ENCODE assay signal across 8 cellular contexts in the genomic region with DNA sequence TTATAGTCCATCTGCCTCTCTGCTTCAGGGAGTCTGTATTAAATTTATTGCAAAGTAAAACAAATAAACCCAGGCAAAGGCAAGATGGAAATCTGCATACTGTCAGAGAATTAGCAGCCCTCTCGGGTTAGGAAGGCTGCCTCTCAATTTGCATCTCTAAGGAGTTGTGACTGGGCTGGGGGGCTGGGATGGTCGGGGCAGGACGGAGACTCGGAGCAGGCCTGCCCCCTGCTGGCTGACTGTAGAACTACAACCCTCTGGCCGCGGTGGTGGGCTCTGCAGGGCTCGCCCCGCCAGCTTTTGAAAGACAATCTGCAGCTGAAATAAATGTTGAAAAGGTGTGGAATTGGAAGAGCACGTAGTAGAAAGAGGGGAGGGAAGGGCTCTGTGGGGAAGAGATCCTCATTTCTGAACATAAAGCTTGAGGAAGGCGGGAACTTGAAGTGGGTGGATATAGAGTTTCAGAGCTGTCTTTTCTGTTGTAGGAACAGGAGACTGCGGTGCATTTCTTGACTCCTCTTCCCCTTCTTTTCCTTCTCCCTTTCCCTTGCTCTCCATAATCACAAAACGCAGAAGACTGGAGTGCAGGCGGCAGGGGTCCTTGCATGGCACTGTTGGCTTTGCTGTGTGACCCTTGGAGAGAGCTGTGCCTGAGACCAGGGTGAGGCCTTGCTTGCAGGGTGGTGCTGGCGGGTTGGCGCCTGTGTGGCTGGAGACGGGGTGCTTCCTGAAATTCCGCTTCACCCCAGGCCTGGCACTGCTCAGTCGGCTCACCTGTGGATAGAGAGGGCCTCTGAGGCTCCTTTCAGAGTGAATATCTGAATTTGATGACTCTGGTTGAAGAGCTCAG. TPM values are rescaled to one million over a fixed set of nuclear protein-coding genes. Genes with fewer than 3 reads are reported as not detected.
DNase-seq lines count a peak whose midpoint lies in the region; ATAC-seq, FAIRE-seq and TF ChIP-seq lines count a peak whose summit lies in the region.

No MANE protein-coding gene starts in this region.

- peaks cover 4 to 8% (median 5%) of the 10 kb centered on the region in 3 donors for H3K4me1 Mint-ChIP-seq in T-cell

- no peak for TF ChIP-seq EP300 in GM12878 (IDR thresholded peaks at IDR 0.05; ENCODE audit: borderline replicate concordance in 1 of 2, control insufficient read depth in 1 of 2, low read depth in 2 of 2, low read length in 2 of 2)

- DNase-seq in T-cell = peak in 32 of 34 experiments; percentile 22 to 65 (median 44)
- no peak for DNase-seq in GM12878 (ENCODE audit: low read depth, low spot score)
- peak; percentile 28 for DNase-seq in inferior parietal cortex (ENCODE audit: extremely low spot score)
- DNase-seq in stimulated activated CD4-positive, alpha-beta T cell treated with anti-CD3 and anti-CD28 coated beads, Interleukin-4, amount 100 ng/mL, for 4 hours = peak; percentile 34 to 56

- in situ Hi-C loops in GM12878 (cut with MboI) = loop anchor here (10.0 kb wide), 1 partner anchor 187 kb away; the partner anchor contains the start of gene CCDC15

- H3K27ac ChIP-seq in 22Rv1 (no peak overlapping the region), GM12878 (ENCODE audit: control insufficient read depth, insufficient read depth) (no peak overlapping the region)

- RAD21 ChIA-PET in GM12878 (lab: Charles Lee; ENCODE audit: unreplicated experiment) = interaction anchor here (0.6 to 4.2 kb wide), 21 partner anchors 9 to 287 kb away, joined by 3 to 44 read pairs (median 4); partner anchors contain the start of genes CCDC15, SLC37A2 and TMEM218

- BruUV-seq in GM12878 (replicated peaks; lab: Mats Ljungman, UMichigan) = no TSS peak

- no peaks in the 10 kb centered on the region for H3K36me3 ChIP-seq in GM12878 (ENCODE audit: control insufficient read depth in 2 of 2, insufficient read depth in 2 of 2, low read length in 1 of 2)

- no peak overlapping the region for H2AFZ ChIP-seq in GM12878 (ENCODE audit: control insufficient read depth, low read depth, low read length)

- H3K27me3 Mint-ChIP-seq in T-cell = peaks cover 33 to 52% of the 10 kb centered on the region in 2 donors

- H3K27ac Mint-ChIP-seq in T-cell = no peak overlapping the region

- peaks cover 0 to 2% of the 10 kb centered on the region in 2 experiments; a peak in 1 of 4 replicates for H3K27me3 ChIP-seq in GM12878 (replicated peaks in 1 of 2; ENCODE audit: control insufficient read depth in 2 of 2, insufficient read depth in 2 of 2, low read length in 1 of 2)

- peak; percentile 73 for FAIRE-seq in GM12878 (lab: Jason Lieb, UNC)

- no peaks in the 10 kb centered on the region for H3K9me3 Mint-ChIP-seq in T-cell

- TF ChIP-seq CTCF in 22Rv1 (IDR thresholded peaks at IDR 0.05) (peak; percentile 97), GM12878 (IDR thresholded peaks at IDR 0.05 in 2 of 3, conservative IDR thresholded peaks at IDR 0.05 in 1 of 3; ENCODE audit: control insufficient read depth in 2 of 3, extremely low read depth in 1 of 3, insufficient read depth in 1 of 3, low read depth in 3 of 3, low read length in 3 of 3) (peak; percentile 88 to 94 (median 92))

- POLR2A ChIA-PET in T-cell (lab: Charles Lee) = no interaction called here
- POLR2A ChIA-PET in GM12878 (lab: Charles Lee) = interaction anchor here (0.5 kb wide), 1 partner anchor 449 kb away, joined by 3 read pairs; no protein-coding TSS in a partner anchor

- no peak overlapping the region for H3K4me3 ChIP-seq in GM12878

- SMC1A ChIA-PET in GM12878 (lab: Charles Lee; ENCODE audit: uncharacterized antibody, unreplicated experiment) = interaction anchor here (0.6 to 5.9 kb wide), 32 partner anchors 8 to 295 kb away, joined by 3 to 52 read pairs (median 4); partner anchors contain the start of genes CCDC15, SLC37A2 and TMEM218

- H3K4me1 ChIP-seq in GM12878 (ENCODE audit: control insufficient read depth, insufficient read depth, low read length) = no peaks in the 10 kb centered on the region

- H3K36me3 Mint-ChIP-seq in T-cell = no peaks in the 10 kb centered on the region

- intact Hi-C loops in GM12878 (cut with micrococcal nuclease; ENCODE audit: unreplicated experiment) = loop anchor here (1.0 to 10.0 kb wide), 4 partner anchors 51 to 257 kb away; partner anchors contain the start of gene SLC37A2

- WGBS in GM12878 (ENCODE audit: insufficient coverage, insufficient replicate concordance, low lambda C conversion rate, missing lambda C conversion rate) = 17% methylated on average over 18 of the region's 18 CpGs

- H3K9ac ChIP-seq in GM12878 (ENCODE audit: control insufficient read depth, insufficient read depth, low read length) = no peak overlapping the region

- H3K4me2 ChIP-seq in GM12878 (ENCODE audit: control insufficient read depth, insufficient read depth) = no peak overlapping the region; the same call in 1 of the 2 replicates

- H3K79me2 ChIP-seq in GM12878 (ENCODE audit: control insufficient read depth, insufficient read depth, low read length) = no peaks in the 10 kb centered on the region

- no peak overlapping the region for H3K4me3 Mint-ChIP-seq in T-cell

- CTCF ChIA-PET in T-cell (lab: Charles Lee) (interaction anchor here (0.5 to 4.1 kb wide), 21 partner anchors 12 to 395 kb away, joined by 3 to 19 read pairs (median 3); partner anchors contain the start of genes CCDC15 (in 1 of the 2) and TMEM218 (in 1 of the 2)), GM12878 (lab: Yijun Ruan, JAX) (interaction anchor here (0.7 to 6.5 kb wide), 54 partner anchors 15 to 473 kb away, joined by 3 to 100 read pairs (median 4); partner anchors contain the start of genes CCDC15, SIAE, SLC37A2 and SPA17)

- ATAC-seq in GM18505 (IDR thresholded peaks at IDR 0.05; ENCODE audit: unreplicated experiment) = peak; percentile 86
- peak; percentile 68 for ATAC-seq in HG03520 (IDR thresholded peaks at IDR 0.05; ENCODE audit: unreplicated experiment)
- peak; percentile 80 to 92 (median 84) for ATAC-seq in T-cell (replicated peaks in 1 of 4)
- peak; percentile 98 for ATAC-seq in GM12878
- no peak for ATAC-seq in HG03460 (IDR thresholded peaks at IDR 0.05; ENCODE audit: unreplicated experiment)

- no peak for TF ChIP-seq POLR2A in GM18505 (IDR thresholded peaks at IDR 0.05; ENCODE audit: borderline replicate concordance, extremely low read depth, insufficient read depth, insufficient read length)
- TF ChIP-seq POLR2A in GM12878 (IDR thresholded peaks at IDR 0.05; ENCODE audit: low read depth, low read length) = no peak

- peak; percentile 78 for TF ChIP-seq RAD21 in GM12878 (IDR thresholded peaks at IDR 0.05; ENCODE audit: insufficient read depth, low read depth, low read length)

- H4K20me1 ChIP-seq in GM12878 (ENCODE audit: control insufficient read depth, insufficient read depth) = no peaks in the 10 kb centered on the region

- H3K9me3 ChIP-seq in GM12878 (replicated peaks; ENCODE audit: control insufficient read depth, insufficient read depth, low read length) = no peaks in the 10 kb centered on the region

TF ChIP-seq in GM12878, 131 proteins besides CTCF, POLR2A, EP300 and RAD21 (continues in another document):
- TF ChIP-seq POU2F2 (IDR thresholded peaks at IDR 0.05; ENCODE audit: borderline replicate concordance, low read depth, low read length) (peak; percentile 66; the same call in 1 of the 3 replicates), SMAD5 (IDR thresholded peaks at IDR 0.05; ENCODE audit: low read depth) (no peak)

RNA-seq across cellular contexts. Expression of gene PKNOX2, which starts 22.6 kb away (rescaled TPM):
- total RNA-seq in T-cell (under 1 TPM in 1 of 5 donors, not detected in 4; 0.55 TPM), GM12878 (2014; rRNA removed) (not detected in 2 replicates), GM12878 (2014; rRNA removed; fragmentation: Illumina TruSeq; extraction: Trizol) (not detected in 2 replicates), GM12878 (2021) (not detected in 2 replicates)
- total RNA-seq in GM12878 (2013; cell fraction: nucleolus; rRNA removed) = not detected in 2 replicates
- not detected for polyA plus RNA-seq in GM12878 (2011; ENCODE audit: low read depth)
- polyA plus RNA-seq in GM12878 (2011; rRNA removed) (not detected in 2 replicates), GM12878 (2014; fragmentation: Illumina TruSeq; extraction: Trizol) (not detected in 2 replicates), GM12878 (2014; fragmentation: Nextera tagmentation; extraction: Ambion mirVana) (not detected), GM12878 (2014; rRNA removed) (not detected in 2 replicates), GM12878 (2016; fragmentation: Nextera tagmentation; extraction: Ambion mirVana) (not detected)
- polyA plus RNA-seq in GM12878 (2011; cell fraction: cytosol; rRNA removed) = 0.03 TPM in 1 of 2 replicates, not detected in the other
- polyA plus RNA-seq in GM12878 (2011; cell fraction: nucleus; rRNA removed) = 0.03 TPM in 1 of 2 replicates, not detected in the other
- 0.03 TPM in 1 of 2 replicates, not detected in the other for polyA plus RNA-seq in GM12878 (2012)
- not detected in 2 replicates for polyA minus RNA-seq in GM12878 (2011; rRNA and poly(A)+ RNA removed)
- polyA minus RNA-seq in GM12878 (2011; cell fraction: cytosol; rRNA and poly(A)+ RNA removed) = not detected in 2 replicates
- polyA minus RNA-seq in GM12878 (2011; cell fraction: nucleus; rRNA and poly(A)+ RNA removed) = not detected in 2 replicates

RNA-seq across cellular contexts. Expression of gene TMEM218, which starts 30.5 kb away (rescaled TPM):
- 10 to 100 TPM; 10.3 to 18.9 (median 14.8) TPM for total RNA-seq in T-cell
- 30.1 and 34.6 TPM in 2 replicates for total RNA-seq in GM12878 (2013; cell fraction: nucleolus; rRNA removed)
- total RNA-seq in GM12878 (2014; rRNA removed) = 28.9 and 37.9 TPM in 2 replicates
- 24.0 and 27.0 TPM in 2 replicates for total RNA-seq in GM12878 (2014; rRNA removed; fragmentation: Illumina TruSeq; extraction: Trizol)
- total RNA-seq in GM12878 (2021) = 14.4 and 19.9 TPM in 2 replicates
- 17.7 TPM for polyA plus RNA-seq in GM12878 (2011; ENCODE audit: low read depth)
- 35.7 and 36.8 TPM in 2 replicates for polyA plus RNA-seq in GM12878 (2011; rRNA removed)
- polyA plus RNA-seq in GM12878 (2011; cell fraction: cytosol; rRNA removed) = 37.2 and 37.5 TPM in 2 replicates
- 39.8 and 42.6 TPM in 2 replicates for polyA plus RNA-seq in GM12878 (2011; cell fraction: nucleus; rRNA removed)
- 17.1 and 19.5 TPM in 2 replicates for polyA plus RNA-seq in GM12878 (2012)
- 30.5 and 46.9 TPM in 2 replicates for polyA plus RNA-seq in GM12878 (2014; fragmentation: Illumina TruSeq; extraction: Trizol)
- 10 to 100 TPM; 11.2 to 15.5 TPM for polyA plus RNA-seq in GM12878 (2014; fragmentation: Nextera tagmentation; extraction: Ambion mirVana)
- 25.2 and 28.7 TPM in 2 replicates for polyA plus RNA-seq in GM12878 (2014; rRNA removed)
- polyA plus RNA-seq in GM12878 (2016; fragmentation: Nextera tagmentation; extraction: Ambion mirVana) = 10 to 100 TPM; 45.7 to 50.3 TPM
- polyA minus RNA-seq in GM12878 (2011; rRNA and poly(A)+ RNA removed) = 11.5 and 12.2 TPM in 2 replicates
- 5.1 and 6.4 TPM in 2 replicates for polyA minus RNA-seq in GM12878 (2011; cell fraction: cytosol; rRNA and poly(A)+ RNA removed)
- 10.8 and 15.3 TPM in 2 replicates for polyA minus RNA-seq in GM12878 (2011; cell fraction: nucleus; rRNA and poly(A)+ RNA removed)
